In the genomic region with DNA sequence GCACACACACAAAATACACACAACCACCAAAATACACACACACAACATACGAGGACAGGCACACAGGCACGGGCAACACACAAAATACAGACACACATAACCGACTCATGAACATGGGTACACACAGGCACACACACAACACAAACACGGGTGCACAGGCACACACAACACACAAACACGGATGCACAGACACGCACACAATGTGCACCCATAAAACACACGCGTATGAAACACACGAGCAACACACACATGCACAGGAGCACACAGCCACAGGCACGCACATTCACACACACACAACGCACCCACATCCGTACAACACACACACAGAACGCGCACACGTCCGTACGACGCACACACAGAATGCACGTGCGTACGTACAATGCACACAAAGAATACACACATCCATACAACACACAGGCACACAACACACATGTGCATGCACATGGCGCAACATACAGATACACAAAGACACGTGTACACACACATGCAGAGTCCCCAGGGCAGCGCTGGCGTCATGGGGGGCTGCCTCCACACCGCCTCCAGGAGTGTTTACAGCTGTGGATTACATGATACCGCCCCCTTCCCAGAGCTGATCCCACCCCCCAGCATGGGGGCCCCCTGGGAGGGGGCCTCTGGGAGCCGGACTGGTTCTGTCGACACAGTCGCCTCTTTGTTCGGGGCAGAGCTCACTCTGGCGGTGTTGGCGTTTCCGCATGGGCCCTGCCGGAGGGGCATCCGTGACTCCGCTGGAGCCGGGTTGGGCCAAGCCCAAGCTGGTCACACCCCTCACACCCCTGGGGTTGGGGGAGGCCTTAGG, we compare ENCODE assay signal across 7 cellular contexts. TPM values are rescaled to one million over a fixed set of nuclear protein-coding genes. Genes with fewer than 3 reads are reported as not detected.
A peak's percentile ranks its signal among the peaks of the same experiment; 100 is the strongest.
DNase-seq lines count a peak whose midpoint lies in the region; ATAC-seq and TF ChIP-seq lines count a peak whose summit lies in the region.

No MANE protein-coding gene starts in this region.

- no peak overlapping the region for H3K14ac ChIP-seq in H9 (ENCODE audit: insufficient read depth, low read length)

- no peak overlapping the region for H3K9ac ChIP-seq in H9 (ENCODE audit: extremely low read depth, insufficient read length, low read length)
- H3K9ac ChIP-seq in smooth muscle cell (ENCODE audit: low read depth), result no peak overlapping the region

- no peak overlapping the region for H2BK15ac ChIP-seq in H9 (ENCODE audit: low read depth, low read length)

- CTCF ChIA-PET in activated CD4-positive, alpha-beta memory T cell treated with anti-CD3 and anti-CD28 coated beads, Interleukin-2, amount 10 ng/mL, durations not matched to agents 7 days and 5 days (lab: Charles Lee), result no interaction called here

- WGBS in H9 (ENCODE audit: extremely low coverage, insufficient read length, low lambda C conversion rate), result 100% methylated on average over 7 of the region's 38 CpGs
- 87% methylated on average over 34 of the region's 38 CpGs for WGBS in smooth muscle cell (ENCODE audit: low lambda C conversion rate)

- no peak overlapping the region for H2BK12ac ChIP-seq in H9 (ENCODE audit: insufficient read length, low read depth, low read length)

- POLR2A ChIA-PET in activated CD4-positive, alpha-beta memory T cell treated with anti-CD3 and anti-CD28 coated beads, Interleukin-2, amount 10 ng/mL, durations not matched to agents 7 days and 5 days (lab: Charles Lee), result interaction anchor here (1.3 to 1.4 kb wide), 2 partner anchors 40 to 103 kb away, joined by 3 read pairs; no protein-coding TSS in a partner anchor

- H3K4me3 ChIP-seq in smooth muscle cell, result no peak overlapping the region

- H3K79me2 ChIP-seq in H9 (ENCODE audit: insufficient read depth, low read length), result peaks cover 12% of the 10 kb centered on the region; the same call in 1 of the 2 replicates
- H3K79me2 ChIP-seq in smooth muscle cell (ENCODE audit: low read depth), result peaks cover 73% of the 10 kb centered on the region

- H3K4ac ChIP-seq in H9 (ENCODE audit: low read depth, low read length), result no peak overlapping the region

- H3K23ac ChIP-seq in H9 (ENCODE audit: insufficient read length, low read depth, low read length), result peak overlapping the region; percentile 21

- no peak overlapping the region for H3T11ph ChIP-seq in H9 (ENCODE audit: low read length)

- H2BK120ac ChIP-seq in H9 (ENCODE audit: low read depth, low read length, poor library complexity, severe bottlenecking), result no peak overlapping the region

- H3K56ac ChIP-seq in H9 (ENCODE audit: insufficient read length, low read depth, low read length), result no peak overlapping the region

- no peak for TF ChIP-seq CTCF in H9 (conservative IDR thresholded peaks at IDR 0.05)
- TF ChIP-seq CTCF in glutamatergic neuron (IDR thresholded peaks at IDR 0.05; ENCODE audit: partially characterized antibody, unreplicated experiment), result no peak
- TF ChIP-seq CTCF in smooth muscle cell (IDR thresholded peaks at IDR 0.05; ENCODE audit: borderline replicate concordance, insufficient read depth, poor library complexity, severe bottlenecking), result no peak

- no peaks in the 10 kb centered on the region for H3K79me1 ChIP-seq in H9 (ENCODE audit: insufficient read depth, low read depth, low read length, poor library complexity, severe bottlenecking)

- H3K4me2 ChIP-seq in H9 (ENCODE audit: insufficient read depth, insufficient read length, low read length) (no peak overlapping the region), smooth muscle cell (peak overlapping the region; percentile 100)

- H3K27me3 ChIP-seq in H9 (ENCODE audit: insufficient read depth, low read length) (no peaks in the 10 kb centered on the region), smooth muscle cell (ENCODE audit: low read depth) (no peaks in the 10 kb centered on the region)

- H2AK5ac ChIP-seq in H9 (ENCODE audit: insufficient read length, low read length), result no peak overlapping the region

- H3K18ac ChIP-seq in H9 (ENCODE audit: insufficient read length, low read depth, low read length), result peak overlapping the region; percentile 9

- H2BK5ac ChIP-seq in H9 (ENCODE audit: insufficient read length, low read length), result no peak overlapping the region

- H3K4me1 Mint-ChIP-seq in H9, result peaks cover 24 to 32% of the 10 kb centered on the region in 2 experiments
- peaks cover 30% of the 10 kb centered on the region for H3K4me1 Mint-ChIP-seq in activated CD4-positive, alpha-beta memory T cell treated with anti-CD3 and anti-CD28 coated beads, Interleukin-2, amount 10 ng/mL, durations not matched to agents 7 days and 5 days
- H3K4me1 Mint-ChIP-seq in glutamatergic neuron (ENCODE audit: low read depth, unreplicated experiment), result peaks cover 17% of the 10 kb centered on the region

- H3K27ac ChIP-seq in H9 (ENCODE audit: insufficient read length, low read depth, low read length), result no peak overlapping the region
- H3K27ac ChIP-seq in smooth muscle cell (ENCODE audit: low read depth), result peak overlapping the region; percentile 75

- no peak overlapping the region for H4K91ac ChIP-seq in H9 (ENCODE audit: insufficient read length, low read depth, low read length)

- peaks cover 0 to 12% (median 7%) of the 10 kb centered on the region in 3 experiments for H3K36me3 Mint-ChIP-seq in H9 (ENCODE audit: insufficient read depth in 1 of 3, low read depth in 3 of 3)
- H3K36me3 Mint-ChIP-seq in activated CD4-positive, alpha-beta memory T cell treated with anti-CD3 and anti-CD28 coated beads, Interleukin-2, amount 10 ng/mL, durations not matched to agents 7 days and 5 days (ENCODE audit: low read depth), result peaks cover 19% of the 10 kb centered on the region
- peaks cover 9% of the 10 kb centered on the region for H3K36me3 Mint-ChIP-seq in glutamatergic neuron (ENCODE audit: unreplicated experiment)

- DNase-seq in H9 (no peak), glutamatergic neuron (no peak), smooth muscle cell (lab: John Stamatoyannopoulos, UW; ENCODE audit: unreplicated experiment) (no peak), GOT3 (lab: John Stamatoyannopoulos, UW) (no peak), AG20443 (ENCODE audit: low spot score) (no peak)
- no peak for DNase-seq in activated CD4-positive, alpha-beta memory T cell treated with anti-CD3 and anti-CD28 coated beads, Interleukin-2, amount 10 ng/mL, durations not matched to agents 7 days and 5 days

- no peaks in the 10 kb centered on the region for H3K9me3 ChIP-seq in H9 (ENCODE audit: control insufficient read depth, low read depth, low read length)
- H3K9me3 ChIP-seq in smooth muscle cell (replicated peaks; ENCODE audit: low read depth), result no peaks in the 10 kb centered on the region

- peaks cover 5% of the 10 kb centered on the region for H4K20me1 ChIP-seq in H9 (ENCODE audit: control insufficient read depth, insufficient read depth, insufficient read length)
- peaks cover 64% of the 10 kb centered on the region for H4K20me1 ChIP-seq in smooth muscle cell (ENCODE audit: low read depth)

- H3F3A ChIP-seq in smooth muscle cell (ENCODE audit: low read depth), result peaks cover 14% of the 10 kb centered on the region

- H2AFZ ChIP-seq in H9 (ENCODE audit: low read length) (no peak overlapping the region), smooth muscle cell (ENCODE audit: low read depth) (no peak overlapping the region)

- H3K27ac Mint-ChIP-seq in H9, result peak overlapping the region; percentile 6 to 78 (median 75); a peak in 5 of 7 replicates
- no peak overlapping the region for H3K27ac Mint-ChIP-seq in activated CD4-positive, alpha-beta memory T cell treated with anti-CD3 and anti-CD28 coated beads, Interleukin-2, amount 10 ng/mL, durations not matched to agents 7 days and 5 days
- peak overlapping the region; percentile 98 for H3K27ac Mint-ChIP-seq in glutamatergic neuron (ENCODE audit: unreplicated experiment)

- no peaks in the 10 kb centered on the region for H3K9me3 Mint-ChIP-seq in H9
- H3K9me3 Mint-ChIP-seq in activated CD4-positive, alpha-beta memory T cell treated with anti-CD3 and anti-CD28 coated beads, Interleukin-2, amount 10 ng/mL, durations not matched to agents 7 days and 5 days, result peaks cover 2% of the 10 kb centered on the region
- peaks cover 19% of the 10 kb centered on the region for H3K9me3 Mint-ChIP-seq in glutamatergic neuron (ENCODE audit: unreplicated experiment)

- H4K5ac ChIP-seq in H9 (ENCODE audit: insufficient read length, low read depth, low read length), result no peak overlapping the region

- no peak overlapping the region for H2BK20ac ChIP-seq in H9 (ENCODE audit: low read depth, low read length, poor library complexity, severe bottlenecking)

- H3K27me3 Mint-ChIP-seq in H9 (ENCODE audit: low read depth), result no peaks in the 10 kb centered on the region; the same call in 1 of the 2 replicates
- H3K27me3 Mint-ChIP-seq in activated CD4-positive, alpha-beta memory T cell treated with anti-CD3 and anti-CD28 coated beads, Interleukin-2, amount 10 ng/mL, durations not matched to agents 7 days and 5 days, result no peaks in the 10 kb centered on the region
- H3K27me3 Mint-ChIP-seq in glutamatergic neuron (ENCODE audit: unreplicated experiment), result peaks cover 13% of the 10 kb centered on the region

- H3K36me3 ChIP-seq in smooth muscle cell (ENCODE audit: low read depth), result no peaks in the 10 kb centered on the region

- no peaks in the 10 kb centered on the region for H3K4me1 ChIP-seq in H9 (ENCODE audit: insufficient read depth, low read length)
- H3K4me1 ChIP-seq in smooth muscle cell (ENCODE audit: low read depth), result peaks cover 16% of the 10 kb centered on the region

- no peak for ATAC-seq in GM21390 (IDR thresholded peaks at IDR 0.05; ENCODE audit: unreplicated experiment)

- H3K23me2 ChIP-seq in H9 (ENCODE audit: insufficient read length, low read depth, low read length, poor library complexity, severe bottlenecking), result peaks cover 8% of the 10 kb centered on the region

- H3K4me3 Mint-ChIP-seq in H9 (peak overlapping the region; percentile 10 to 19; a peak in 4 of 5 replicates), glutamatergic neuron (ENCODE audit: unreplicated experiment) (peak overlapping the region; percentile 90)
- peak overlapping the region; percentile 36 for H3K4me3 Mint-ChIP-seq in activated CD4-positive, alpha-beta memory T cell treated with anti-CD3 and anti-CD28 coated beads, Interleukin-2, amount 10 ng/mL, durations not matched to agents 7 days and 5 days

- H4K8ac ChIP-seq in H9 (replicated peaks; ENCODE audit: insufficient read length, low read depth, low read length), result no peak overlapping the region

RNA-seq across cellular contexts. Expression of gene SBNO2, which starts 2.9 kb away (rescaled TPM):
- total RNA-seq in H9 (2021), result 41.3 and 46.3 TPM in 2 replicates
- 10 to 100 TPM; 94.4 to 98.2 TPM for total RNA-seq in activated CD4-positive, alpha-beta memory T cell treated with anti-CD3 and anti-CD28 coated beads, Interleukin-2, amount 10 ng/mL, durations not matched to agents 7 days and 5 days
- total RNA-seq in glutamatergic neuron (ENCODE audit: unreplicated experiment), result 65.5 TPM
- total RNA-seq in smooth muscle cell, result 16.4 and 18.1 TPM in 2 replicates
- 17.6 and 20.9 TPM in 2 replicates for polyA plus RNA-seq in smooth muscle cell

RNA-seq across cellular contexts. Expression of gene STK11, which starts 34.4 kb away (rescaled TPM):
- total RNA-seq in H9 (2021) (74.3 and 75.5 TPM in 2 replicates), glutamatergic neuron (ENCODE audit: unreplicated experiment) (48.2 TPM), smooth muscle cell (23.6 and 29.3 TPM in 2 replicates)
- total RNA-seq in activated CD4-positive, alpha-beta memory T cell treated with anti-CD3 and anti-CD28 coated beads, Interleukin-2, amount 10 ng/mL, durations not matched to agents 7 days and 5 days, result 10 to 100 TPM; 84.2 to 85.1 TPM
- 62.3 and 79.7 TPM in 2 replicates for polyA plus RNA-seq in smooth muscle cell

Comparison
In these comparisons a context has a peak if more than half of its experiments do, and no peak if none do; other contexts are left out.
1. H3K4me3 Mint-ChIP-seq: peak in every context shown above with its lines; median percentile 90 in glutamatergic neuron; 36 in activated CD4-positive, alpha-beta memory T cell treated with anti-CD3 and anti-CD28 coated beads, Interleukin-2, amount 10 ng/mL, durations not matched to agents 7 days and 5 days; 14 in H9.